In the genomic region with DNA sequence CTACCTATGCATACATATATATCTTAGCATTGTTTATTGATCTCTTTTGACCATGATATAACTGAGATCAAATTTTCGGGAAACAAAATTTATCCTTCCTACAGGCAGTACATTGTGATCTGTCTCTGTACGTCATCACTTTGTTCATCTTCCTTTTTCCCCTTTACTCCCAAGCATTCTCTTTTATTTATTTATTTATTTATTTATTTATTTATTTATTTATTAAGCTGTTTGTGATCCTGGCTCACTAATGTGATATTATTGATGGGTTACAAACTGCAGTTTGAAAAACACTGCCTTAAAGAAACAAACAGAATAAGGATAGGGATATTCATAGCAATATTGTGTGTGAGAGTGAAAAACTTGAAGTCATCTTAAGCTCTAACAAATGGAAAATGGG, we compare ENCODE assay signal across 8 cellular contexts. TPM values are rescaled to one million over a fixed set of nuclear protein-coding genes. Genes with fewer than 3 reads are reported as not detected.
"Had no signal": no experiment of that assay in that cellular context is flagged by ENCODE, and none has a peak within 500 bp of the region (broad histone marks: within the 10 kb centered on the region; RNA-seq: fewer than 3 reads in every experiment).

No MANE protein-coding gene starts in this region.

- DNase-seq: GDM1, GF-D8 had no signal

- ATAC-seq: GM12878 had no signal

- H3K4me3 ChIP-seq: GM12878 had no signal

- FAIRE-seq: G401.6, GM12878, GM12891, GM12892, GM18507, GM19239 had no signal

RNA-seq across cellular contexts. Expression of a gene that starts 56.1 kb away (rescaled TPM):
- total RNA-seq: GM12878 had no signal
- polyA plus RNA-seq: GM12878 had no signal
